Comparison of ENCODE assay signal across 1 cellular context in genomic region chr14:93997082-93997481, GRCh38.
TF ChIP-seq lines count a peak whose summit lies in the region.

CCDC197 (plus strand) TSS chr14:93997301; CDS start chr14:93998132, 831 bp downstream.

TF ChIP-seq in HCT116, 20 proteins besides CTCF, POLR2A, EP300 and RAD21 (continued from another document):
- TF ChIP-seq CEBPB (IDR thresholded peaks at IDR 0.05; ENCODE audit: low read depth): no peak
- no peak for TF ChIP-seq FOSL1 (IDR thresholded peaks at IDR 0.05; ENCODE audit: low read depth)
